ENCODE assay signal across 25 cellular contexts in the genomic region with DNA sequence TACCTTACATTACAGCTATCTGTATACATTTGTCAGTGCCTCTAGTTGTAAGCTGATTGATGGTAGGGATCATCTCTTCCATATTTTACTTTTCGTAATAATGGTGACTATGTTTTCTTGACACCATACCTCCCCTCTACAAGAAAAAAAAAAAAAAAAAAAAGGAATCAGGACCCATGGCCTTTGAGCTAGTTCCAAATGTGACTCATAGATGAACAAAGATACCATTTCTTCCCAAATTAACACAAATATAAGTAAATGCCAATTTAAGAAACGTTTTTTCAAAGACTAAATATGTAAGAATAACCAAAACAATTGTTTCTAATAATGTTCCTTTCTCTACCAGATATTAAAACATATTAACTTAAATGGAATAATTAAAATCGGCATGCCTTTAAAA.
"Had no signal": no experiment of that assay in that cellular context is flagged by ENCODE, and none has a peak within 500 bp of the region (broad histone marks: within the 10 kb centered on the region; RNA-seq: fewer than 3 reads in every experiment).

No MANE protein-coding gene starts in this region.

- H3K4me1 Mint-ChIP-seq: neural progenitor cell had no signal

- H3K9me3 Mint-ChIP-seq: effector memory CD8-positive, alpha-beta T cell had no signal

- H3K4me3 Mint-ChIP-seq: nephron; neural progenitor cell; stimulated activated memory B cell treated with anti-CD40 and anti-IgM and Interleukin-4, amounts not matched to agents 10 μg/mL and 1 μg/mL and 100 μg/mL, for 72 hours had no signal

- H3K27me3 ChIP-seq: gastrocnemius medialis, hepatocyte, left lung, neural progenitor cell, sigmoid colon, spleen, testis, tibial nerve, upper lobe of left lung had no signal

- H3K27ac Mint-ChIP-seq: neural progenitor cell had no signal

- H3K4me1 ChIP-seq: testis had no signal

- H3K9ac ChIP-seq: neural progenitor cell had no signal

- ATAC-seq: effector memory CD8-positive, alpha-beta T cell; gastrocnemius medialis; left cardiac atrium; naive thymus-derived CD4-positive, alpha-beta T cell; right cardiac atrium; stimulated activated memory B cell treated with anti-CD40 and anti-IgM and Interleukin-4, amounts not matched to agents 10 μg/mL and 1 μg/mL and 100 μg/mL, for 72 hours; stimulated activated naive CD8-positive, alpha-beta T cell treated with anti-CD3 and anti-CD28 coated beads, Interleukin-15, Interleukin-2, amounts not matched to agents 100 U/mL and 50 U/mL, for 24 hours had no signal

- H3K4me3 ChIP-seq: gastrocnemius medialis, hepatocyte, left lung, neural progenitor cell, psoas muscle, sigmoid colon, spleen, testis, tibial nerve, upper lobe of left lung had no signal

- H2AFZ ChIP-seq: hepatocyte, neural progenitor cell had no signal

- H3K27ac ChIP-seq: gastrocnemius medialis, hepatocyte, left lung, psoas muscle, sigmoid colon, spleen, testis, tibial nerve, upper lobe of left lung had no signal

- DNase-seq: cortex of kidney; effector memory CD8-positive, alpha-beta T cell; gastrocnemius medialis; head of caudate nucleus; left cardiac atrium; left lung; mesendoderm; midbrain; naive thymus-derived CD4-positive, alpha-beta T cell; psoas muscle; right cardiac atrium; sigmoid colon; spleen; stimulated activated CD4-positive, alpha-beta T cell treated with anti-CD3 and anti-CD28 coated beads, Interleukin-4, amount 100 ng/mL, for 4 hours; stimulated activated naive CD8-positive, alpha-beta T cell treated with anti-CD3 and anti-CD28 coated beads, Interleukin-15, Interleukin-2, amounts not matched to agents 100 U/mL and 50 U/mL, for 24 hours; substantia nigra; testis; upper lobe of left lung had no signal

- H3K36me3 ChIP-seq: gastrocnemius medialis, left lung, neural progenitor cell, sigmoid colon, upper lobe of left lung had no signal

- H3K4me2 ChIP-seq: hepatocyte had no signal

- H3K9me3 ChIP-seq: gastrocnemius medialis, psoas muscle, sigmoid colon, testis had no signal

- FAIRE-seq: endometrium, urothelium cell line had no signal

- H3K27me3 Mint-ChIP-seq: effector memory CD8-positive, alpha-beta T cell; naive thymus-derived CD4-positive, alpha-beta T cell; stimulated activated memory B cell treated with anti-CD40 and anti-IgM and Interleukin-4, amounts not matched to agents 10 μg/mL and 1 μg/mL and 100 μg/mL, for 72 hours had no signal
